ENCODE assay signal across 18 cellular contexts in genomic region chr11:87966744-87967143, GRCh38.
"Had no signal": no experiment of that assay in that cellular context is flagged by ENCODE, and none has a peak within 500 bp of the region (broad histone marks: within the 10 kb centered on the region; RNA-seq: fewer than 3 reads in every experiment).

No MANE protein-coding gene starts in this region.

- H3K9me3 ChIP-seq: ascending aorta, esophagus squamous epithelium, left lung, ovary, psoas muscle, stomach, upper lobe of right lung had no signal

- H3K4me3 ChIP-seq: ascending aorta, esophagus squamous epithelium, left lung, ovary, psoas muscle, stomach, upper lobe of right lung had no signal

- H3K27ac ChIP-seq: ascending aorta, esophagus squamous epithelium, foreskin keratinocyte, left lung, ovary, psoas muscle, stomach, upper lobe of right lung had no signal

- H3K36me3 ChIP-seq: ascending aorta, esophagus squamous epithelium, left lung, ovary, stomach, upper lobe of right lung had no signal

- H3K4me1 ChIP-seq: ascending aorta, esophagus squamous epithelium, foreskin keratinocyte, left lung, stomach, upper lobe of right lung had no signal

- H3K27me3 ChIP-seq: ascending aorta, esophagus squamous epithelium, left lung, ovary, stomach, upper lobe of right lung had no signal

- DNase-seq: activated CD4-positive, alpha-beta T cell treated with anti-CD3 and anti-CD28 coated beads for 36 hours; activated CD4-positive, alpha-beta T cell treated with anti-CD3 and anti-CD28 coated beads, Interleukin-2, amount 50 U/mL, for 48 hours; activated gamma-delta T cell; effector memory CD4-positive, alpha-beta T cell; esophagus squamous epithelium; foreskin keratinocyte; glutamatergic neuron; hypothalamus; islet precursor cell; left lung; ovary; psoas muscle; stimulated activated CD4-positive, alpha-beta T cell treated with anti-CD3 and anti-CD28 coated beads, Interleukin-4, amount 100 ng/mL, for 24 hours; stomach; upper lobe of right lung had no signal

- ATAC-seq: activated CD4-positive, alpha-beta T cell treated with anti-CD3 and anti-CD28 coated beads for 36 hours; foreskin keratinocyte; left lung; psoas muscle; sciatic nerve; stimulated activated effector memory CD8-positive, alpha-beta T cell treated with anti-CD3 and anti-CD28 coated beads, Interleukin-12 subunit alpha, Interleukin-12 subunit beta, amount 100 ng/mL, for 72 hours; upper lobe of right lung had no signal
